Comparison of ENCODE assay signal across 8 cellular contexts in the genomic region with DNA sequence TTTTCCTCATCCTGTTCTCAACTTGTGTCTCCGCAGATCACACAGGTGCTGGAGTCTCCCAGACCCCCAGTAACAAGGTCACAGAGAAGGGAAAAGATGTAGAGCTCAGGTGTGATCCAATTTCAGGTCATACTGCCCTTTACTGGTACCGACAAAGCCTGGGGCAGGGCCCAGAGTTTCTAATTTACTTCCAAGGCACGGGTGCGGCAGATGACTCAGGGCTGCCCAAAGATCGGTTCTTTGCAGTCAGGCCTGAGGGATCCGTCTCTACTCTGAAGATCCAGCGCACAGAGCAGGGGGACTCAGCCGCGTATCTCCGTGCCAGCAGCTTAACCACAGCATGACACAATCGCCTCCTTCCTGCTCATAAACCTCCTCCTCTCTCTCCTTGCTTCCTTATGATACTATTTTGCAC.
DNase-seq lines count a peak whose midpoint lies in the region; ATAC-seq and TF ChIP-seq lines count a peak whose summit lies in the region.

No MANE protein-coding gene starts in this region.

- peaks cover 0 to 9% of the 10 kb centered on the region in 2 donors for H3K4me1 ChIP-seq in left lung

- TF ChIP-seq CTCF in left lung (IDR thresholded peaks at IDR 0.05), result no peak

- no peaks in the 10 kb centered on the region for H3K36me3 ChIP-seq in left lung

- no peaks in the 10 kb centered on the region for H3K27me3 ChIP-seq in left lung

- peak; percentile 93 for DNase-seq in EL
- DNase-seq in HPDE6-E6E7 (ENCODE audit: extremely low spot score), result peak; percentile 50
- peak; percentile 70 for DNase-seq in activated CD8-positive, alpha-beta memory T cell treated with anti-CD3 and anti-CD28 coated beads for 24 hours
- no peak for DNase-seq in left lung
- no peak for DNase-seq in G401 (ENCODE audit: low spot score)
- DNase-seq in NCI-H774 (lab: John Stamatoyannopoulos, UW), result no peak
- no peak for DNase-seq in NCI-H2227 (lab: John Stamatoyannopoulos, UW; ENCODE audit: unreplicated experiment)

- H3K27ac ChIP-seq in left lung, result peak overlapping the region in 1 of 2 donors; percentile 45

- no peak overlapping the region for H3K4me3 ChIP-seq in left lung

- peak; percentile 58 for ATAC-seq in left lung
- no peak for ATAC-seq in HG03039 (IDR thresholded peaks at IDR 0.05; ENCODE audit: unreplicated experiment)

- intact Hi-C loops in left lung (cut with DNase I), result no loop called here

- no peaks in the 10 kb centered on the region for H3K9me3 ChIP-seq in left lung

- in situ Hi-C loops in G401 (cut with HindIII; ENCODE audit: low sequenced_read_pairs), result no loop called here

Comparison
In these comparisons a context has a peak if more than half of its experiments do, and no peak if none do; other contexts are left out.
1. DNase-seq: peak in EL (single experiment), HPDE6-E6E7 (single experiment) and activated CD8-positive, alpha-beta memory T cell treated with anti-CD3 and anti-CD28 coated beads for 24 hours (single experiment); none in left lung (0 of 2), G401 (single experiment), NCI-H774 (single experiment) and NCI-H2227 (single experiment).